Comparison of ENCODE assay signal across 13 cellular contexts in the genomic region with DNA sequence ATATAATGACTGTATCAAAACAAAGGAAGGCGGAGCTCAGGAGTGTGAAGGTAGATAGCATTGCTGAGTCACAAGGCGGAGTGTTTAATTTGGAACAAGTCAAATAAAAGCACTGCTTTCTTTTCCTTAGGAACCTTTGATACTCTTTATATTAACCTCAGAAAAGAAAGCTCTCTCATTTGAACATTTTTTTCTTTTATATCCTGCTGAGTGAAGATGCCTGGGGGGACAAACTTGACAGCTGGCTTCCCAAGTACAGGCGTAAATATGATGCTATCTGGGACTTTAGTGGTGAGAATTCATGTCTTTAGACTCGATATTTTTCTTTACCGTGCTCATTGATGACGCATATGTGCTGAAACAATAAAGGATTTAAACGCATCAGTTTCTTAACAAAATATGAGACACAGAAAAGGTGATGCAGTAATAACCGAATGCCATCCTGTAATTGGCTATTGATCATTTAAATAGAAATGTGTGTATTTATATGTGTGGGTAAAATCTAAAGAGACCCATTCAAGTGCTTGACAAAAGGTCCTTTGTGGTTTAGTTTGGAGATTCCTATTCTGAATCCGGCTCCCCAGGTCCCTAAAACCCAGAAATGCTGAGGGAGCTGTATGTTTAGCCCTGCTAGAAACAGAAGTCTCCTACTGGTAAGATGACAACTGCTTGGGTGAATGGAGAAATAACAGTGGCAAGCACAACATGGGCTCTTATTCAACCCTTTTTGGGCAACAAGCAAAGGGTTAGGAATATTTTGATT.
DNase-seq lines count a peak whose midpoint lies in the region; ATAC-seq and TF ChIP-seq lines count a peak whose summit lies in the region.
"Had no signal": no experiment of that assay in that cellular context is flagged by ENCODE, and none has a peak within 500 bp of the region (broad histone marks: within the 10 kb centered on the region; RNA-seq: fewer than 3 reads in every experiment).

No MANE protein-coding gene starts in this region.

- H3K23ac ChIP-seq in trophoblast cell (ENCODE audit: low read length): no peak overlapping the region

- H2BK12ac ChIP-seq in trophoblast cell (ENCODE audit: low read length): no peak overlapping the region

- peak; percentile 71 to 96 for DNase-seq in HAP-1 (ENCODE audit: low spot score in 2 of 2)
- DNase-seq in Panc1 (ENCODE audit: low read depth, low spot score): no peak
- no peak for DNase-seq in endodermal cell
- peak; percentile 38 for DNase-seq in neural progenitor cell (ENCODE audit: low spot score)
- no peak for DNase-seq in trophoblast cell
- DNase-seq in NCI-H1105 (lab: John Stamatoyannopoulos, UW): no peak
- DNase-seq in globus pallidus (ENCODE audit: low spot score): no peak
- DNase-seq: activated T-cell treated with anti-CD3 and anti-CD28 coated beads, Interleukin-2, amount 50 U/mL, for 72 hours; GOT3; NCI-H1694 treated with DMSO at 0.1 percent for 48 hours; OCI-M1 had no signal

- POLR2A ChIA-PET in Panc1 (lab: Charles Lee): no interaction called here

- 87 to 89% methylated on average over 7 to 9 of the region's 9 CpGs for WGBS in endodermal cell (ENCODE audit: insufficient coverage in 1 of 2, insufficient read length in 1 of 2), 2 experiments
- no CpG with 5 or more reads among the region's 9 CpGs for WGBS in trophoblast cell (ENCODE audit: extremely low coverage, insufficient coverage, insufficient read length)

- H3K27me3 Mint-ChIP-seq in endodermal cell (ENCODE audit: insufficient read depth): no peaks in the 10 kb centered on the region
- peaks cover 4% of the 10 kb centered on the region for H3K27me3 Mint-ChIP-seq in neural progenitor cell (ENCODE audit: insufficient read depth, low read depth)

- H3K27ac Mint-ChIP-seq in endodermal cell (no peak overlapping the region), neural progenitor cell (peak overlapping the region; percentile 75)
- H3K27ac Mint-ChIP-seq: activated T-cell treated with anti-CD3 and anti-CD28 coated beads, Interleukin-2, amount 50 U/mL, for 72 hours had no signal

- CTCF ChIA-PET in Panc1 (lab: Charles Lee): no interaction called here

- H3K9me3 Mint-ChIP-seq in endodermal cell: no peaks in the 10 kb centered on the region
- H3K9me3 Mint-ChIP-seq in neural progenitor cell: peaks cover 3% of the 10 kb centered on the region

- no peaks in the 10 kb centered on the region for H3K79me1 ChIP-seq in trophoblast cell (ENCODE audit: low read length)

- H3K4me1 ChIP-seq in HAP-1 (peaks cover 45% of the 10 kb centered on the region), Panc1 (ENCODE audit: control insufficient read depth, insufficient read depth, low read length) (peaks cover 8% of the 10 kb centered on the region), endodermal cell (ENCODE audit: control insufficient read depth, insufficient read depth, low read length) (no peaks in the 10 kb centered on the region), neural progenitor cell (peaks cover 39% of the 10 kb centered on the region), trophoblast cell (ENCODE audit: control insufficient read depth in 1 of 2, insufficient read depth in 2 of 2, low read length in 2 of 2) (peaks cover 3 to 4% of the 10 kb centered on the region in 2 experiments)

- BruUV-seq in Panc1 (replicated peaks; lab: Mats Ljungman, UMichigan): no TSS peak

- H3K4me3 ChIP-seq in HAP-1 (no peak overlapping the region), Panc1 (ENCODE audit: low read depth in 2 of 2, low read length in 2 of 2) (peak overlapping the region in 1 of 2 experiments; percentile 37; a peak in 2 of 4 replicates), endodermal cell (ENCODE audit: low read length) (no peak overlapping the region), neural progenitor cell (no peak overlapping the region), trophoblast cell (ENCODE audit: low read depth, low read length) (no peak overlapping the region)
- H3K4me3 ChIP-seq: right atrium auricular region had no signal

- H3K36me3 ChIP-seq in HAP-1 (replicated peaks) (no peaks in the 10 kb centered on the region), Panc1 (ENCODE audit: control insufficient read depth, insufficient read depth, low read length) (no peaks in the 10 kb centered on the region), endodermal cell (ENCODE audit: control insufficient read depth, insufficient read depth, low read length) (no peaks in the 10 kb centered on the region), neural progenitor cell (no peaks in the 10 kb centered on the region), trophoblast cell (ENCODE audit: control insufficient read depth in 1 of 2, insufficient read depth in 2 of 2, low read length in 2 of 2) (no peaks in the 10 kb centered on the region)
- H3K36me3 ChIP-seq: right atrium auricular region had no signal

- TF ChIP-seq CTCF in Panc1 (IDR thresholded peaks at IDR 0.05) (no peak), endodermal cell (conservative IDR thresholded peaks at IDR 0.05) (no peak), neural progenitor cell (IDR thresholded peaks at IDR 0.05) (no peak)

- no peaks in the 10 kb centered on the region for H3K9me3 ChIP-seq in HAP-1
- H3K9me3 ChIP-seq in Panc1 (ENCODE audit: control insufficient read depth, insufficient read depth, low read depth, low read length): no peaks in the 10 kb centered on the region
- H3K9me3 ChIP-seq in endodermal cell (ENCODE audit: control insufficient read depth, low read length): no peaks in the 10 kb centered on the region
- no peaks in the 10 kb centered on the region for H3K9me3 ChIP-seq in neural progenitor cell (ENCODE audit: low read depth)
- H3K9me3 ChIP-seq in trophoblast cell (ENCODE audit: insufficient read depth, low read depth, low read length): no peaks in the 10 kb centered on the region
- H3K9me3 ChIP-seq: right atrium auricular region had no signal

- ATAC-seq in Panc1 (peak; percentile 81), GM21619 (IDR thresholded peaks at IDR 0.05; ENCODE audit: unreplicated experiment) (no peak)
- ATAC-seq: activated T-cell treated with anti-CD3 and anti-CD28 coated beads, Interleukin-2, amount 50 U/mL, for 72 hours had no signal

- no peak overlapping the region for H3K4ac ChIP-seq in trophoblast cell (ENCODE audit: low read depth, low read length)

- H2AK5ac ChIP-seq in trophoblast cell (ENCODE audit: low read length): no peak overlapping the region

- H3K27me3 ChIP-seq in HAP-1 (ENCODE audit: low read depth) (no peaks in the 10 kb centered on the region), Panc1 (ENCODE audit: control insufficient read depth, insufficient read depth, low read length) (no peaks in the 10 kb centered on the region), endodermal cell (ENCODE audit: control insufficient read depth, insufficient read depth, low read length, poor library complexity, severe bottlenecking) (no peaks in the 10 kb centered on the region), neural progenitor cell (no peaks in the 10 kb centered on the region), trophoblast cell (ENCODE audit: insufficient read depth, low read length) (no peaks in the 10 kb centered on the region)
- H3K27me3 ChIP-seq: right atrium auricular region had no signal

- H3K14ac ChIP-seq in trophoblast cell (ENCODE audit: low read length): no peak overlapping the region

- H3K36me3 Mint-ChIP-seq in endodermal cell (ENCODE audit: low read depth) (no peaks in the 10 kb centered on the region), neural progenitor cell (no peaks in the 10 kb centered on the region)

- no peak overlapping the region for H4K8ac ChIP-seq in trophoblast cell (ENCODE audit: low read depth, low read length)

- intact Hi-C loops in Panc1 (cut with micrococcal nuclease; ENCODE audit: unreplicated experiment): no loop called here

- H2BK5ac ChIP-seq in trophoblast cell (ENCODE audit: low read depth, low read length, poor library complexity): no peak overlapping the region

- no peak overlapping the region for H3K27ac ChIP-seq in Panc1 (ENCODE audit: low read length)
- peak overlapping the region; percentile 85 for H3K27ac ChIP-seq in endodermal cell (ENCODE audit: low read depth, low read length)
- H3K27ac ChIP-seq in neural progenitor cell: no peak overlapping the region
- no peak overlapping the region for H3K27ac ChIP-seq in trophoblast cell (ENCODE audit: low read depth, low read length)
- H3K27ac ChIP-seq: right atrium auricular region had no signal

- in situ Hi-C loops in HAP-1 (cut with MboI; ENCODE audit: low sequenced_read_pairs): no loop called here
- in situ Hi-C loops in Panc1 (cut with HindIII; ENCODE audit: low pct_unique_long_range_greater_than_20kb, low sequenced_read_pairs): no loop called here

- H3K9ac ChIP-seq in endodermal cell (ENCODE audit: extremely low read depth, low read length, poor library complexity, severe bottlenecking): no peak overlapping the region
- H3K9ac ChIP-seq in neural progenitor cell: no peak overlapping the region
- H3K9ac ChIP-seq in trophoblast cell (ENCODE audit: low read length): no peak overlapping the region

- H3K4me1 Mint-ChIP-seq in endodermal cell: peaks cover 28% of the 10 kb centered on the region
- H3K4me1 Mint-ChIP-seq in neural progenitor cell: peaks cover 52% of the 10 kb centered on the region

- H4K12ac ChIP-seq in trophoblast cell (ENCODE audit: low read depth, low read length): no peak overlapping the region

- no peak overlapping the region for H3K18ac ChIP-seq in trophoblast cell (ENCODE audit: low read length)

- H3K4me2 ChIP-seq in neural progenitor cell (peak overlapping the region; percentile 19), trophoblast cell (ENCODE audit: low read length) (no peak overlapping the region)

- H3K79me2 ChIP-seq in neural progenitor cell (ENCODE audit: low read depth): no peaks in the 10 kb centered on the region
- no peaks in the 10 kb centered on the region for H3K79me2 ChIP-seq in trophoblast cell (ENCODE audit: control insufficient read depth, insufficient read depth, low read length, poor library complexity)

- no peak overlapping the region for H2BK120ac ChIP-seq in trophoblast cell (ENCODE audit: insufficient read depth, low read length, poor library complexity)

- no peak overlapping the region for H3K4me3 Mint-ChIP-seq in endodermal cell
- H3K4me3 Mint-ChIP-seq in neural progenitor cell: no peak overlapping the region
- H3K4me3 Mint-ChIP-seq: activated T-cell treated with anti-CD3 and anti-CD28 coated beads, Interleukin-2, amount 50 U/mL, for 72 hours had no signal

- H2AFZ ChIP-seq in neural progenitor cell (replicated peaks) (no peak overlapping the region), trophoblast cell (ENCODE audit: insufficient read depth, low read length, poor library complexity) (no peak overlapping the region)

- peaks cover 13% of the 10 kb centered on the region for H3F3A ChIP-seq in neural progenitor cell (ENCODE audit: low read depth)

- H4K91ac ChIP-seq in trophoblast cell (ENCODE audit: low read depth, low read length): no peak overlapping the region

- H4K20me1 ChIP-seq in neural progenitor cell (ENCODE audit: low read depth): no peaks in the 10 kb centered on the region

Comparison
In these comparisons a context has a peak if more than half of its experiments do, and no peak if none do; other contexts are left out.
1. DNase-seq: peak in HAP-1 (2 of 2) and neural progenitor cell (single experiment); none in Panc1 (single experiment), endodermal cell (single experiment), trophoblast cell (0 of 2), NCI-H1105 (single experiment) and globus pallidus (single experiment).